9 cellular contexts compared by ENCODE assay signal in the genomic region with DNA sequence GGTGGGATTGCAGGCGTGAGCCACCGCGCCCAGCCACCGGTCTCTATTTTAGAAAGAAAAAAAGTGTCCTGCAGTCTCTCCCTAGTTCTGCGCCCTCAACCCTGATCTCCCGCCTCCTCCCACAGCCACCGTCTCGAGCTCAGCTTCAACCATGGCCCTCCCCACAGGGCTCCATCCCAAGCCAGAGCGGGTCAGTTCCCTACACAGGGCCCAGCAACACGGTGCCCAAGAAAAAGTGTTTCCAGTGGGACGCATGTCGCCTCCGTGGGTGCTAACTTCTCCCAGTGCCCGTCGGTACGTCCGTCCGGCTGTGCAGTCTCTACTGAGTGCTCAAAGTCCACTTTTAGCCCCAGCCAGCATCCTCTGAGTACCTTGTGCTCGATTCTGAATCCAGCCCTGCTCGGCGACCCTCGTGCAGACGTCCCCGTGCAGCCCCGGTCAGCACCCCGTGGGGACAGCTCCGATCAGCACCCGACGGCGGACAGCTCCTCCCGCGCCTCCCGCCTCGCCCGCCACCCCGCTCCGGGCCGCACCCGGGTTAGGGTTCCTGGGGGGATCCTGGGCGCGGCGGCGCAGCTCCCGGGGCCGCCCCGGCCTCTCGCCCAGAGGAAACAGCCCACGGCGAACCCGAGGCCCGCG. TPM values are rescaled to one million over a fixed set of nuclear protein-coding genes. Genes with fewer than 3 reads are reported as not detected.
A peak's percentile ranks its signal among the peaks of the same experiment; 100 is the strongest.
DNase-seq lines count a peak whose midpoint lies in the region; ATAC-seq, FAIRE-seq and TF ChIP-seq lines count a peak whose summit lies in the region.
"Had no signal": no experiment of that assay in that cellular context is flagged by ENCODE, and none has a peak within 500 bp of the region (broad histone marks: within the 10 kb centered on the region; RNA-seq: fewer than 3 reads in every experiment).

No MANE protein-coding gene starts in this region.

- H3K4me3 Mint-ChIP-seq in stimulated activated memory B cell treated with anti-CD40 and anti-IgM and Interleukin-4, amounts not matched to agents 10 μg/mL and 1 μg/mL and 100 μg/mL, for 72 hours: peak overlapping the region; percentile 12

- POLR2A ChIA-PET in HepG2 (lab: Yijun Ruan, JAX): no interaction called here

- H4K20me1 ChIP-seq in HepG2 (ENCODE audit: insufficient read depth, low read length): no peaks in the 10 kb centered on the region; the same call in 1 of the 2 replicates

- H3K4me1 Mint-ChIP-seq in stimulated activated memory B cell treated with anti-CD40 and anti-IgM and Interleukin-4, amounts not matched to agents 10 μg/mL and 1 μg/mL and 100 μg/mL, for 72 hours: peaks cover 4% of the 10 kb centered on the region

- H2AFZ ChIP-seq in HepG2 (ENCODE audit: low read length): no peak overlapping the region

- H3K9me3 ChIP-seq in breast epithelium (no peaks in the 10 kb centered on the region), HepG2 (ENCODE audit: low read length) (no peaks in the 10 kb centered on the region)

- H3K4me2 ChIP-seq in HepG2 (ENCODE audit: low read depth, low read length): peak overlapping the region; percentile 75

- TF ChIP-seq EP300 in HepG2 (IDR thresholded peaks at IDR 0.05; ENCODE audit: low read depth in 2 of 2, low read length in 2 of 2) (no peak), HepG2 (CRISPR knock-in tag; IDR thresholded peaks at IDR 0.05; ENCODE audit: borderline replicate concordance) (peak; percentile 69)

- peaks cover 39% of the 10 kb centered on the region for H3K27me3 Mint-ChIP-seq in stimulated activated memory B cell treated with anti-CD40 and anti-IgM and Interleukin-4, amounts not matched to agents 10 μg/mL and 1 μg/mL and 100 μg/mL, for 72 hours

- in situ Hi-C loops in HepG2 (cut with HindIII; ENCODE audit: extremely low pct_ligation_motif_present, low pct_unique_long_range_greater_than_20kb): no loop called here

- peaks cover 23% of the 10 kb centered on the region for H3K36me3 Mint-ChIP-seq in stimulated activated memory B cell treated with anti-CD40 and anti-IgM and Interleukin-4, amounts not matched to agents 10 μg/mL and 1 μg/mL and 100 μg/mL, for 72 hours

- TF ChIP-seq RAD21 in HepG2 (CRISPR knock-in tag; IDR thresholded peaks at IDR 0.05): peak; percentile 32; the same call in 1 of the 2 replicates

- TF ChIP-seq POLR2A in breast epithelium (IDR thresholded peaks at IDR 0.05) (no peak), HepG2 (IDR thresholded peaks at IDR 0.05; ENCODE audit: insufficient read depth in 1 of 2, low read depth in 2 of 2, low read length in 2 of 2) (no peak)

- intact Hi-C loops in breast epithelium (cut with DNase I; ENCODE audit: low total_unique reads): no loop called here
- intact Hi-C loops in HepG2 (cut with micrococcal nuclease; ENCODE audit: unreplicated experiment): no loop called here

- FAIRE-seq in HepG2 (lab: Jason Lieb, UNC): no peak
- FAIRE-seq: TTC549 had no signal

- BruUV-seq in HepG2 (replicated peaks; lab: Mats Ljungman, UMichigan): no TSS peak

- H3K27me3 ChIP-seq in breast epithelium (peaks cover 0 to 7% of the 10 kb centered on the region in 2 donors), HepG2 (ENCODE audit: control insufficient read depth in 1 of 2, insufficient read depth in 2 of 2, low read length in 2 of 2) (peaks cover 0 to 2% of the 10 kb centered on the region in 2 experiments; a peak in 2 of 5 replicates)

- H3K4me3 ChIP-seq in breast epithelium (peak overlapping the region; percentile 34 to 75 (median 55)), HepG2 (replicated peaks in 1 of 3; ENCODE audit: insufficient read depth in 1 of 3, low read depth in 2 of 3, low read length in 3 of 3) (peak overlapping the region in 2 of 3 experiments; percentile 27 to 70; a peak in 3 of 6 replicates)

- no peak overlapping the region for H3K27ac Mint-ChIP-seq in stimulated activated memory B cell treated with anti-CD40 and anti-IgM and Interleukin-4, amounts not matched to agents 10 μg/mL and 1 μg/mL and 100 μg/mL, for 72 hours

- WGBS in HepG2 (ENCODE audit: low lambda C conversion rate): 40% methylated on average over 21 of the region's 52 CpGs

- H3K4me1 ChIP-seq in breast epithelium (peaks cover 4 to 5% of the 10 kb centered on the region in 2 donors), HepG2 (ENCODE audit: insufficient read depth, low read length) (peaks cover 15% of the 10 kb centered on the region)

- no peaks in the 10 kb centered on the region for H3K79me2 ChIP-seq in HepG2 (ENCODE audit: insufficient read depth, low read length)

- DNase-seq in NCI-H1436 (lab: John Stamatoyannopoulos, UW): peak; percentile 16
- DNase-seq in NCI-H1436 treated with DMSO at 0.1 percent for 48 hours (lab: John Stamatoyannopoulos, UW): no peak
- peak in 1 of 2 donors; percentile 66 for DNase-seq in breast epithelium (ENCODE audit: low spot score in 2 of 2)
- peak; percentile 9 for DNase-seq in HepG2 (ENCODE audit: low spot score)
- no peak for DNase-seq in NCI-H226
- DNase-seq in NCI-H2196 (lab: John Stamatoyannopoulos, UW; ENCODE audit: unreplicated experiment): no peak

- H3K27ac ChIP-seq in VCaP (peak overlapping the region; percentile 79), breast epithelium (no peak overlapping the region), HepG2 (ENCODE audit: extremely low read length, insufficient read depth, low read length) (no peak overlapping the region)

- CTCF ChIA-PET in HepG2 (lab: Yijun Ruan, JAX; ENCODE audit: low intra/inter-chr PET ratio, low total read pairs): no interaction called here

- H3K36me3 ChIP-seq in breast epithelium: no peaks in the 10 kb centered on the region
- no peaks in the 10 kb centered on the region for H3K36me3 ChIP-seq in HepG2 (replicated peaks in 1 of 2; ENCODE audit: control insufficient read depth in 1 of 2, insufficient read depth in 2 of 2, low read length in 2 of 2)

- peak; percentile 77 for ATAC-seq in HepG2
- peak; percentile 54 for ATAC-seq in stimulated activated memory B cell treated with anti-CD40 and anti-IgM and Interleukin-4, amounts not matched to agents 10 μg/mL and 1 μg/mL and 100 μg/mL, for 72 hours

- no peak overlapping the region for H3K9ac ChIP-seq in HepG2 (ENCODE audit: insufficient read depth, low read depth, low read length)

- no peaks in the 10 kb centered on the region for H3K9me3 Mint-ChIP-seq in stimulated activated memory B cell treated with anti-CD40 and anti-IgM and Interleukin-4, amounts not matched to agents 10 μg/mL and 1 μg/mL and 100 μg/mL, for 72 hours

- TF ChIP-seq CTCF in VCaP (conservative IDR thresholded peaks at IDR 0.05): no peak
- no peak for TF ChIP-seq CTCF in breast epithelium (IDR thresholded peaks at IDR 0.05)
- TF ChIP-seq CTCF in HepG2 (CRISPR knock-in tag; IDR thresholded peaks at IDR 0.05): 0 out of 2 replicates have a peak, but pooled peaks have one; percentile 12

RNA-seq across cellular contexts. Expression of gene MAPK8IP2, which starts 0.7 kb away (rescaled TPM):
- total RNA-seq in breast epithelium (1 to 10 TPM; 1.9 to 2.2 (median 2.0) TPM), HepG2 (2016; rRNA removed; fragmentation: Illumina TruSeq; extraction: Trizol) (2.1 and 2.6 TPM in 2 replicates)
- total RNA-seq in HepG2 (2016; cell fraction: cytosol; rRNA removed; fragmentation: Illumina TruSeq; extraction: Trizol; ENCODE audit: low read depth): 0.10 and 0.18 TPM in 2 replicates
- 1.6 and 2.3 TPM in 2 replicates for total RNA-seq in HepG2 (2016; cell fraction: insoluble cytoplasmic fraction; rRNA removed; fragmentation: Illumina TruSeq; extraction: Trizol)
- total RNA-seq in HepG2 (2016; cell fraction: membrane; rRNA removed; fragmentation: Illumina TruSeq; extraction: Trizol): 0.65 and 0.77 TPM in 2 replicates
- 1.8 and 2.3 TPM in 2 replicates for total RNA-seq in HepG2 (2016; cell fraction: nucleus; rRNA removed; fragmentation: Illumina TruSeq; extraction: Trizol)
- polyA plus RNA-seq in HepG2 (2011; rRNA removed): 1.3 and 2.2 TPM in 2 replicates
- 1.2 TPM in 2 replicates for polyA plus RNA-seq in HepG2 (2011; cell fraction: cytosol; rRNA removed)
- 4.1 and 4.5 TPM in 2 replicates for polyA plus RNA-seq in HepG2 (2011; cell fraction: nucleus; rRNA removed)
- 0.87 and 1.2 TPM in 2 replicates for polyA plus RNA-seq in HepG2 (2012)
- 0.20 TPM in 2 replicates for polyA plus RNA-seq in HepG2 (2016; cell fraction: cytosol; fragmentation: Illumina TruSeq; extraction: Trizol; ENCODE audit: low read depth)
- polyA plus RNA-seq in HepG2 (2016; cell fraction: insoluble cytoplasmic fraction; fragmentation: Illumina TruSeq; extraction: Trizol; ENCODE audit: low read depth): 1.7 and 2.3 TPM in 2 replicates
- polyA plus RNA-seq in HepG2 (2016; cell fraction: membrane; fragmentation: Illumina TruSeq; extraction: Trizol; ENCODE audit: low read depth): 0.47 and 0.71 TPM in 2 replicates
- polyA plus RNA-seq in HepG2 (2016; cell fraction: nucleus; fragmentation: Illumina TruSeq; extraction: Trizol; ENCODE audit: insufficient read depth, low read depth): 3.0 and 3.2 TPM in 2 replicates
- polyA minus RNA-seq in HepG2 (2011; rRNA and poly(A)+ RNA removed; ENCODE audit: low replicate concordance): 3.4 TPM in 1 of 2 replicates, not detected in the other
- 1.5 and 2.2 TPM in 2 replicates for polyA minus RNA-seq in HepG2 (2011; cell fraction: cytosol; rRNA and poly(A)+ RNA removed)
- 1.4 and 1.5 TPM in 2 replicates for polyA minus RNA-seq in HepG2 (2011; cell fraction: nucleus; rRNA and poly(A)+ RNA removed)

RNA-seq across cellular contexts. Expression of gene CHKB, which starts 17.3 kb away (rescaled TPM):
- total RNA-seq in breast epithelium (10 to 100 TPM; 53.9 to 77.6 (median 71.4) TPM), HepG2 (2016; rRNA removed; fragmentation: Illumina TruSeq; extraction: Trizol) (9.9 and 24.5 TPM in 2 replicates)
- 17.8 and 21.3 TPM in 2 replicates for total RNA-seq in HepG2 (2016; cell fraction: cytosol; rRNA removed; fragmentation: Illumina TruSeq; extraction: Trizol; ENCODE audit: low read depth)
- total RNA-seq in HepG2 (2016; cell fraction: insoluble cytoplasmic fraction; rRNA removed; fragmentation: Illumina TruSeq; extraction: Trizol): 10.7 and 27.7 TPM in 2 replicates
- 16.6 and 17.3 TPM in 2 replicates for total RNA-seq in HepG2 (2016; cell fraction: membrane; rRNA removed; fragmentation: Illumina TruSeq; extraction: Trizol)
- total RNA-seq in HepG2 (2016; cell fraction: nucleus; rRNA removed; fragmentation: Illumina TruSeq; extraction: Trizol): 27.3 and 33.6 TPM in 2 replicates
- polyA plus RNA-seq in HepG2 (2011; rRNA removed): 42.7 and 43.1 TPM in 2 replicates
- 11.7 and 13.0 TPM in 2 replicates for polyA plus RNA-seq in HepG2 (2011; cell fraction: cytosol; rRNA removed)
- 163 and 176 TPM in 2 replicates for polyA plus RNA-seq in HepG2 (2011; cell fraction: nucleus; rRNA removed)
- 20.9 and 22.0 TPM in 2 replicates for polyA plus RNA-seq in HepG2 (2012)
- polyA plus RNA-seq in HepG2 (2016; cell fraction: cytosol; fragmentation: Illumina TruSeq; extraction: Trizol; ENCODE audit: low read depth): 10.7 and 12.5 TPM in 2 replicates
- 10.1 and 10.6 TPM in 2 replicates for polyA plus RNA-seq in HepG2 (2016; cell fraction: insoluble cytoplasmic fraction; fragmentation: Illumina TruSeq; extraction: Trizol; ENCODE audit: low read depth)
- 12.3 and 13.1 TPM in 2 replicates for polyA plus RNA-seq in HepG2 (2016; cell fraction: membrane; fragmentation: Illumina TruSeq; extraction: Trizol; ENCODE audit: low read depth)
- 91.8 and 97.4 TPM in 2 replicates for polyA plus RNA-seq in HepG2 (2016; cell fraction: nucleus; fragmentation: Illumina TruSeq; extraction: Trizol; ENCODE audit: insufficient read depth, low read depth)
- polyA minus RNA-seq in HepG2 (2011; rRNA and poly(A)+ RNA removed; ENCODE audit: low replicate concordance): 12.9 and 13.6 TPM in 2 replicates
- 3.1 TPM in 2 replicates for polyA minus RNA-seq in HepG2 (2011; cell fraction: cytosol; rRNA and poly(A)+ RNA removed)
- 20.0 and 26.5 TPM in 2 replicates for polyA minus RNA-seq in HepG2 (2011; cell fraction: nucleus; rRNA and poly(A)+ RNA removed)

RNA-seq across cellular contexts. Expression of gene CPT1B, which starts 21.7 kb away (rescaled TPM):
- 10 to 100 TPM; 13.6 to 40.0 (median 39.4) TPM for total RNA-seq in breast epithelium
- 2.3 and 9.2 TPM in 2 replicates for total RNA-seq in HepG2 (2016; rRNA removed; fragmentation: Illumina TruSeq; extraction: Trizol)
- 0.91 and 1.5 TPM in 2 replicates for total RNA-seq in HepG2 (2016; cell fraction: cytosol; rRNA removed; fragmentation: Illumina TruSeq; extraction: Trizol; ENCODE audit: low read depth)
- total RNA-seq in HepG2 (2016; cell fraction: insoluble cytoplasmic fraction; rRNA removed; fragmentation: Illumina TruSeq; extraction: Trizol): 1.4 and 10.1 TPM in 2 replicates
- 1.9 and 2.4 TPM in 2 replicates for total RNA-seq in HepG2 (2016; cell fraction: membrane; rRNA removed; fragmentation: Illumina TruSeq; extraction: Trizol)
- 11.6 and 16.2 TPM in 2 replicates for total RNA-seq in HepG2 (2016; cell fraction: nucleus; rRNA removed; fragmentation: Illumina TruSeq; extraction: Trizol)
- 19.5 and 26.5 TPM in 2 replicates for polyA plus RNA-seq in HepG2 (2011; rRNA removed)
- polyA plus RNA-seq in HepG2 (2011; cell fraction: cytosol; rRNA removed): 4.5 and 5.2 TPM in 2 replicates
- polyA plus RNA-seq in HepG2 (2011; cell fraction: nucleus; rRNA removed): 177 and 200 TPM in 2 replicates
- 15.0 and 23.3 TPM in 2 replicates for polyA plus RNA-seq in HepG2 (2012)
- polyA plus RNA-seq in HepG2 (2016; cell fraction: cytosol; fragmentation: Illumina TruSeq; extraction: Trizol; ENCODE audit: low read depth): 0.49 and 0.80 TPM in 2 replicates
- polyA plus RNA-seq in HepG2 (2016; cell fraction: insoluble cytoplasmic fraction; fragmentation: Illumina TruSeq; extraction: Trizol; ENCODE audit: low read depth): 2.0 and 2.6 TPM in 2 replicates
- 1.7 and 2.0 TPM in 2 replicates for polyA plus RNA-seq in HepG2 (2016; cell fraction: membrane; fragmentation: Illumina TruSeq; extraction: Trizol; ENCODE audit: low read depth)
- polyA plus RNA-seq in HepG2 (2016; cell fraction: nucleus; fragmentation: Illumina TruSeq; extraction: Trizol; ENCODE audit: insufficient read depth, low read depth): 62.6 and 63.1 TPM in 2 replicates
- 7.0 and 8.4 TPM in 2 replicates for polyA minus RNA-seq in HepG2 (2011; rRNA and poly(A)+ RNA removed; ENCODE audit: low replicate concordance)
- polyA minus RNA-seq in HepG2 (2011; cell fraction: cytosol; rRNA and poly(A)+ RNA removed): 0.79 and 1.7 TPM in 2 replicates
- polyA minus RNA-seq in HepG2 (2011; cell fraction: nucleus; rRNA and poly(A)+ RNA removed): 21.3 and 22.5 TPM in 2 replicates

RNA-seq across cellular contexts. Expression of gene ARSA, which starts 28.0 kb away (rescaled TPM):
- total RNA-seq in breast epithelium (10 to 100 TPM; 23.8 to 39.0 (median 36.3) TPM), HepG2 (2016; rRNA removed; fragmentation: Illumina TruSeq; extraction: Trizol) (3.8 and 9.0 TPM in 2 replicates)
- total RNA-seq in HepG2 (2016; cell fraction: cytosol; rRNA removed; fragmentation: Illumina TruSeq; extraction: Trizol; ENCODE audit: low read depth): 1.6 and 2.0 TPM in 2 replicates
- total RNA-seq in HepG2 (2016; cell fraction: insoluble cytoplasmic fraction; rRNA removed; fragmentation: Illumina TruSeq; extraction: Trizol): 3.7 and 9.9 TPM in 2 replicates
- total RNA-seq in HepG2 (2016; cell fraction: membrane; rRNA removed; fragmentation: Illumina TruSeq; extraction: Trizol): 2.6 and 3.5 TPM in 2 replicates
- 11.3 and 13.3 TPM in 2 replicates for total RNA-seq in HepG2 (2016; cell fraction: nucleus; rRNA removed; fragmentation: Illumina TruSeq; extraction: Trizol)
- 11.5 and 19.0 TPM in 2 replicates for polyA plus RNA-seq in HepG2 (2011; rRNA removed)
- 5.2 and 7.9 TPM in 2 replicates for polyA plus RNA-seq in HepG2 (2011; cell fraction: cytosol; rRNA removed)
- 58.3 and 62.0 TPM in 2 replicates for polyA plus RNA-seq in HepG2 (2011; cell fraction: nucleus; rRNA removed)
- 11.0 and 15.5 TPM in 2 replicates for polyA plus RNA-seq in HepG2 (2012)
- polyA plus RNA-seq in HepG2 (2016; cell fraction: cytosol; fragmentation: Illumina TruSeq; extraction: Trizol; ENCODE audit: low read depth): 2.4 and 2.9 TPM in 2 replicates
- 4.2 and 5.5 TPM in 2 replicates for polyA plus RNA-seq in HepG2 (2016; cell fraction: insoluble cytoplasmic fraction; fragmentation: Illumina TruSeq; extraction: Trizol; ENCODE audit: low read depth)
- polyA plus RNA-seq in HepG2 (2016; cell fraction: membrane; fragmentation: Illumina TruSeq; extraction: Trizol; ENCODE audit: low read depth): 3.1 and 3.4 TPM in 2 replicates
- polyA plus RNA-seq in HepG2 (2016; cell fraction: nucleus; fragmentation: Illumina TruSeq; extraction: Trizol; ENCODE audit: insufficient read depth, low read depth): 25.4 and 29.9 TPM in 2 replicates
- 2.0 and 19.4 TPM in 2 replicates for polyA minus RNA-seq in HepG2 (2011; rRNA and poly(A)+ RNA removed; ENCODE audit: low replicate concordance)
- polyA minus RNA-seq in HepG2 (2011; cell fraction: cytosol; rRNA and poly(A)+ RNA removed): 6.5 and 8.6 TPM in 2 replicates
- polyA minus RNA-seq in HepG2 (2011; cell fraction: nucleus; rRNA and poly(A)+ RNA removed): 7.1 and 7.6 TPM in 2 replicates

RNA-seq across cellular contexts. Expression of gene SYCE3, which starts 37.2 kb away (rescaled TPM):
- total RNA-seq in breast epithelium (not detected), HepG2 (2016; rRNA removed; fragmentation: Illumina TruSeq; extraction: Trizol) (not detected in 2 replicates)
- not detected in 2 replicates for total RNA-seq in HepG2 (2016; cell fraction: cytosol; rRNA removed; fragmentation: Illumina TruSeq; extraction: Trizol; ENCODE audit: low read depth)
- total RNA-seq in HepG2 (2016; cell fraction: insoluble cytoplasmic fraction; rRNA removed; fragmentation: Illumina TruSeq; extraction: Trizol): not detected in 2 replicates
- total RNA-seq in HepG2 (2016; cell fraction: membrane; rRNA removed; fragmentation: Illumina TruSeq; extraction: Trizol): not detected in 2 replicates
- not detected in 2 replicates for total RNA-seq in HepG2 (2016; cell fraction: nucleus; rRNA removed; fragmentation: Illumina TruSeq; extraction: Trizol)
- polyA plus RNA-seq in HepG2 (2011; rRNA removed): 0.29 TPM in 1 of 2 replicates, not detected in the other
- 0.27 TPM in 1 of 2 replicates, not detected in the other for polyA plus RNA-seq in HepG2 (2011; cell fraction: cytosol; rRNA removed)
- polyA plus RNA-seq in HepG2 (2011; cell fraction: nucleus; rRNA removed): not detected in 2 replicates
- not detected in 2 replicates for polyA plus RNA-seq in HepG2 (2012)
- not detected in 2 replicates for polyA plus RNA-seq in HepG2 (2016; cell fraction: cytosol; fragmentation: Illumina TruSeq; extraction: Trizol; ENCODE audit: low read depth)
- polyA plus RNA-seq in HepG2 (2016; cell fraction: insoluble cytoplasmic fraction; fragmentation: Illumina TruSeq; extraction: Trizol; ENCODE audit: low read depth): not detected in 2 replicates
- polyA plus RNA-seq in HepG2 (2016; cell fraction: membrane; fragmentation: Illumina TruSeq; extraction: Trizol; ENCODE audit: low read depth): not detected in 2 replicates
- not detected in 2 replicates for polyA plus RNA-seq in HepG2 (2016; cell fraction: nucleus; fragmentation: Illumina TruSeq; extraction: Trizol; ENCODE audit: insufficient read depth, low read depth)
- polyA minus RNA-seq in HepG2 (2011; rRNA and poly(A)+ RNA removed; ENCODE audit: low replicate concordance): not detected in 2 replicates
- not detected in 2 replicates for polyA minus RNA-seq in HepG2 (2011; cell fraction: cytosol; rRNA and poly(A)+ RNA removed)
- polyA minus RNA-seq in HepG2 (2011; cell fraction: nucleus; rRNA and poly(A)+ RNA removed): not detected in 2 replicates

Comparison
In these comparisons a context has a peak if more than half of its experiments do, and no peak if none do; other contexts are left out.
1. DNase-seq: peak in NCI-H1436 (single experiment) and HepG2 (single experiment); none in NCI-H1436 treated with DMSO at 0.1 percent for 48 hours (single experiment), NCI-H226 (single experiment) and NCI-H2196 (single experiment).